Comparison of ENCODE assay signal across 8 cellular contexts in genomic region chr14:59688224-59689170, GRCh38.
A peak's percentile ranks its signal among the peaks of the same experiment; 100 is the strongest.
DNase-seq lines count a peak whose midpoint lies in the region; ATAC-seq, FAIRE-seq and TF ChIP-seq lines count a peak whose summit lies in the region.

No MANE protein-coding gene starts in this region.

- ATAC-seq in GM19463 (IDR thresholded peaks at IDR 0.05; ENCODE audit: unreplicated experiment) = peak; percentile 99
- ATAC-seq in HG03378 (IDR thresholded peaks at IDR 0.05; ENCODE audit: unreplicated experiment) = peak; percentile 99

- TF ChIP-seq CTCF in kidney (IDR thresholded peaks at IDR 0.05; ENCODE audit: borderline replicate concordance, extremely low read depth, insufficient read depth) (peak; percentile 50), testis (IDR thresholded peaks at IDR 0.05) (peak; percentile 21 to 58 (median 56))

- intact Hi-C loops in kidney (cut with DNase I) (no loop called here), testis (cut with DNase I; ENCODE audit: low total_unique reads) (no loop called here)

- no peak for FAIRE-seq in kidney (lab: Jason Lieb, UNC)

- H3K4me3 ChIP-seq in kidney (ENCODE audit: low read length in 2 of 2) (no peak overlapping the region), testis (no peak overlapping the region)

- peaks cover 0 to 3% of the 10 kb centered on the region in 2 donors for H3K9me3 ChIP-seq in kidney (ENCODE audit: control insufficient read depth in 1 of 2, low read length in 2 of 2)
- no peaks in the 10 kb centered on the region for H3K9me3 ChIP-seq in testis

- DNase-seq in GM04504 (ENCODE audit: low read depth) = peak; percentile 1
- DNase-seq in NCI-H774 (lab: John Stamatoyannopoulos, UW) = peak; percentile 17
- peak; percentile 76 for DNase-seq in astrocyte of the hippocampus (ENCODE audit: low read depth, low spot score)
- peak; percentile 29 for DNase-seq in kidney
- DNase-seq in testis = peak; percentile 78
- DNase-seq in epidermal melanocyte (ENCODE audit: insufficient read length, low spot score) = no peak

- H3K4me1 ChIP-seq in kidney (ENCODE audit: control insufficient read depth in 1 of 2, insufficient read depth in 1 of 2, low read depth in 1 of 2, low read length in 2 of 2) = no peaks in the 10 kb centered on the region
- H3K4me1 ChIP-seq in testis = no peaks in the 10 kb centered on the region

- H3K9ac ChIP-seq in kidney (ENCODE audit: low read length in 2 of 2) = no peak overlapping the region

- no peak overlapping the region for H3K27ac ChIP-seq in kidney (ENCODE audit: low read depth in 2 of 2, low read length in 2 of 2)
- H3K27ac ChIP-seq in testis = no peak overlapping the region

- H3K27me3 ChIP-seq in testis = no peaks in the 10 kb centered on the region

- WGBS in testis, 2 donors = 82 to 83% methylated on average over 6 to 8 of the region's 8 CpGs

- no peak for TF ChIP-seq POLR2A in testis (IDR thresholded peaks at IDR 0.05)

- H3K36me3 ChIP-seq in kidney (ENCODE audit: control insufficient read depth in 1 of 2, insufficient read depth in 2 of 2, low read length in 2 of 2) (no peaks in the 10 kb centered on the region), testis (ENCODE audit: low read depth, missing control alignments) (no peaks in the 10 kb centered on the region)
